Comparison of ENCODE assay signal across 13 cellular contexts in genomic region chr1:84300501-84300900, GRCh38. TPM values are rescaled to one million over a fixed set of nuclear protein-coding genes. Genes with fewer than 3 reads are reported as not detected.
DNase-seq lines count a peak whose midpoint lies in the region; ATAC-seq and TF ChIP-seq lines count a peak whose summit lies in the region.
"Had no signal": no experiment of that assay in that cellular context is flagged by ENCODE, and none has a peak within 500 bp of the region (broad histone marks: within the 10 kb centered on the region; RNA-seq: fewer than 3 reads in every experiment).

No MANE protein-coding gene starts in this region.

- CTCF ChIA-PET in activated CD8-positive, alpha-beta T cell treated with anti-CD3 and anti-CD28 coated beads for 36 hours (lab: Charles Lee), result interaction anchor here (0.9 to 1.2 kb wide), 3 partner anchors 33 to 155 kb away, joined by 3 read pairs; no protein-coding TSS in a partner anchor
- CTCF ChIA-PET in activated CD8-positive, alpha-beta T cell treated with anti-CD3 and anti-CD28 coated beads, Interleukin-2, amount 10 ng/mL, durations not matched to agents 7 days and 5 days (lab: Charles Lee), result interaction anchor here (1.2 to 3.4 kb wide), 2 partner anchors 133 to 157 kb away, joined by 4 to 15 read pairs; partner anchors contain the start of gene PRKACB
- CTCF ChIA-PET in mammary epithelial cell (lab: Charles Lee; ENCODE audit: low non-redundant PET), result no interaction called here

- H3K27ac ChIP-seq in mammary epithelial cell (ENCODE audit: insufficient read depth, low read depth, low read length), result no peak overlapping the region

- ATAC-seq in activated CD8-positive, alpha-beta T cell treated with anti-CD3 and anti-CD28 coated beads for 36 hours, result no peak
- ATAC-seq in activated CD8-positive, alpha-beta T cell treated with anti-CD3 and anti-CD28 coated beads, Interleukin-2, amount 10 ng/mL, durations not matched to agents 7 days and 5 days, result no peak
- ATAC-seq in GM21619 (IDR thresholded peaks at IDR 0.05; ENCODE audit: unreplicated experiment), result no peak
- no peak for ATAC-seq in HG02938 (IDR thresholded peaks at IDR 0.05; ENCODE audit: unreplicated experiment)
- ATAC-seq: activated CD4-positive, alpha-beta T cell treated with anti-CD3 and anti-CD28 coated beads for 36 hours; esophagus mucosa had no signal

- no peaks in the 10 kb centered on the region for H3K79me2 ChIP-seq in mammary epithelial cell (ENCODE audit: insufficient read depth, low read length)

- WGBS in mammary epithelial cell (ENCODE audit: low coverage, missing lambda C conversion rate), result 50% methylated on average over 1 of the region's 1 CpG

- H4K20me1 ChIP-seq in mammary epithelial cell (ENCODE audit: insufficient read depth, low read length), result no peaks in the 10 kb centered on the region

- no peak overlapping the region for H3K9ac ChIP-seq in mammary epithelial cell (ENCODE audit: insufficient read depth, low read length)

- H3K4me1 Mint-ChIP-seq in activated CD8-positive, alpha-beta T cell treated with anti-CD3 and anti-CD28 coated beads for 36 hours (ENCODE audit: low read depth), result peaks cover 45% of the 10 kb centered on the region
- peaks cover 44% of the 10 kb centered on the region for H3K4me1 Mint-ChIP-seq in activated CD8-positive, alpha-beta T cell treated with anti-CD3 and anti-CD28 coated beads, Interleukin-2, amount 10 ng/mL, durations not matched to agents 7 days and 5 days (ENCODE audit: low read depth)
- H3K4me1 Mint-ChIP-seq in nephron progenitor cell, result peaks cover 73% of the 10 kb centered on the region
- peaks cover 53% of the 10 kb centered on the region for H3K4me1 Mint-ChIP-seq in type B pancreatic cell (ENCODE audit: unreplicated experiment)

- H3K36me3 Mint-ChIP-seq in activated CD8-positive, alpha-beta T cell treated with anti-CD3 and anti-CD28 coated beads for 36 hours (ENCODE audit: low read depth), result no peaks in the 10 kb centered on the region
- H3K36me3 Mint-ChIP-seq in activated CD8-positive, alpha-beta T cell treated with anti-CD3 and anti-CD28 coated beads, Interleukin-2, amount 10 ng/mL, durations not matched to agents 7 days and 5 days (ENCODE audit: low read depth), result no peaks in the 10 kb centered on the region
- H3K36me3 Mint-ChIP-seq in nephron progenitor cell (ENCODE audit: low read depth) (peaks cover 22% of the 10 kb centered on the region), type B pancreatic cell (peaks cover 5% of the 10 kb centered on the region)

- peaks cover 37% of the 10 kb centered on the region for H3K4me1 ChIP-seq in mammary epithelial cell (ENCODE audit: insufficient read depth, low read length)

- H3K27ac Mint-ChIP-seq in activated CD8-positive, alpha-beta T cell treated with anti-CD3 and anti-CD28 coated beads for 36 hours, result no peak overlapping the region
- H3K27ac Mint-ChIP-seq in activated CD8-positive, alpha-beta T cell treated with anti-CD3 and anti-CD28 coated beads, Interleukin-2, amount 10 ng/mL, durations not matched to agents 7 days and 5 days, result no peak overlapping the region
- H3K27ac Mint-ChIP-seq in nephron progenitor cell, result peak overlapping the region; percentile 41
- H3K27ac Mint-ChIP-seq in type B pancreatic cell, result no peak overlapping the region
- H3K27ac Mint-ChIP-seq: activated CD4-positive, alpha-beta T cell treated with anti-CD3 and anti-CD28 coated beads for 36 hours; H9 had no signal

- no peak overlapping the region for H3K4me3 ChIP-seq in mammary epithelial cell (replicated peaks in 1 of 3; ENCODE audit: insufficient read depth in 1 of 3, low read depth in 2 of 3, low read length in 3 of 3)
- H3K4me3 ChIP-seq: mucosa of descending colon had no signal

- H3K36me3 ChIP-seq in mammary epithelial cell (ENCODE audit: insufficient read depth, low read length), result no peaks in the 10 kb centered on the region

- H3K4me3 Mint-ChIP-seq in activated CD8-positive, alpha-beta T cell treated with anti-CD3 and anti-CD28 coated beads for 36 hours, result peak overlapping the region; percentile 69
- no peak overlapping the region for H3K4me3 Mint-ChIP-seq in activated CD8-positive, alpha-beta T cell treated with anti-CD3 and anti-CD28 coated beads, Interleukin-2, amount 10 ng/mL, durations not matched to agents 7 days and 5 days
- H3K4me3 Mint-ChIP-seq in nephron progenitor cell, result peak overlapping the region; percentile 78
- peak overlapping the region; percentile 89 for H3K4me3 Mint-ChIP-seq in type B pancreatic cell

- POLR2A ChIA-PET in activated CD8-positive, alpha-beta T cell treated with anti-CD3 and anti-CD28 coated beads for 36 hours (lab: Charles Lee), result no interaction called here
- POLR2A ChIA-PET in activated CD8-positive, alpha-beta T cell treated with anti-CD3 and anti-CD28 coated beads, Interleukin-2, amount 10 ng/mL, durations not matched to agents 7 days and 5 days (lab: Charles Lee), result interaction anchor here (2.4 kb wide), 1 partner anchor 156 kb away, joined by 14 read pairs; the partner anchor contains the start of gene PRKACB

- intact Hi-C loops in activated CD8-positive, alpha-beta T cell treated with anti-CD3 and anti-CD28 coated beads for 36 hours (cut with micrococcal nuclease), result no loop called here
- intact Hi-C loops in mammary epithelial cell (cut with micrococcal nuclease), result no loop called here

- no peak for TF ChIP-seq CTCF in activated CD8-positive, alpha-beta T cell treated with anti-CD3 and anti-CD28 coated beads for 36 hours (IDR thresholded peaks at IDR 0.05)
- TF ChIP-seq CTCF in mammary epithelial cell (conservative IDR thresholded peaks at IDR 0.05 in 1 of 2, IDR thresholded peaks at IDR 0.05 in 1 of 2; ENCODE audit: extremely low read depth in 1 of 2, insufficient read depth in 1 of 2, low read depth in 1 of 2, low read length in 2 of 2), result no peak
- no peak for TF ChIP-seq CTCF in nephron progenitor cell (IDR thresholded peaks at IDR 0.05)
- TF ChIP-seq CTCF in type B pancreatic cell (conservative IDR thresholded peaks at IDR 0.05), result no peak

- in situ Hi-C loops in mammary epithelial cell (cut with MboI; ENCODE audit: low sequenced_read_pairs in 2 of 2), result no loop called here

- DNase-seq in activated CD8-positive, alpha-beta T cell treated with anti-CD3 and anti-CD28 coated beads for 36 hours, result no peak
- no peak for DNase-seq in activated CD8-positive, alpha-beta T cell treated with anti-CD3 and anti-CD28 coated beads, Interleukin-2, amount 10 ng/mL, durations not matched to agents 7 days and 5 days
- no peak for DNase-seq in mammary epithelial cell
- DNase-seq in nephron progenitor cell, result no peak
- DNase-seq in type B pancreatic cell (ENCODE audit: extremely low spot score, unreplicated experiment), result no peak
- no peak for DNase-seq in GOT3 (lab: John Stamatoyannopoulos, UW)
- DNase-seq: activated CD4-positive, alpha-beta T cell treated with anti-CD3 and anti-CD28 coated beads for 36 hours; H9; mucosa of descending colon; NCI-H1417 treated with DMSO at 0.1 percent for 48 hours had no signal

- H3K27me3 ChIP-seq in mammary epithelial cell (ENCODE audit: insufficient read depth, low read length), result no peaks in the 10 kb centered on the region

- H2AFZ ChIP-seq in mammary epithelial cell (ENCODE audit: low read depth, low read length), result peak overlapping the region; percentile 43

- no peaks in the 10 kb centered on the region for H3K9me3 ChIP-seq in mammary epithelial cell (replicated peaks; ENCODE audit: insufficient read depth, low read length)

- no peaks in the 10 kb centered on the region for H3K9me3 Mint-ChIP-seq in activated CD8-positive, alpha-beta T cell treated with anti-CD3 and anti-CD28 coated beads for 36 hours
- no peaks in the 10 kb centered on the region for H3K9me3 Mint-ChIP-seq in activated CD8-positive, alpha-beta T cell treated with anti-CD3 and anti-CD28 coated beads, Interleukin-2, amount 10 ng/mL, durations not matched to agents 7 days and 5 days (ENCODE audit: insufficient read depth)
- H3K9me3 Mint-ChIP-seq in nephron progenitor cell, result peaks cover 22% of the 10 kb centered on the region
- H3K9me3 Mint-ChIP-seq in type B pancreatic cell, result peaks cover 3% of the 10 kb centered on the region

- dilution Hi-C loops in mammary epithelial cell (cut with HindIII; ENCODE audit: low sequenced_read_pairs), result no loop called here

- no TSS peak for BruUV-seq in mammary epithelial cell (replicated peaks; lab: Mats Ljungman, UMichigan)

- H3K4me2 ChIP-seq in mammary epithelial cell (ENCODE audit: insufficient read depth, low read depth, low read length), result peak overlapping the region; percentile 80

- peaks cover 3% of the 10 kb centered on the region for H3K27me3 Mint-ChIP-seq in activated CD8-positive, alpha-beta T cell treated with anti-CD3 and anti-CD28 coated beads for 36 hours
- peaks cover 2% of the 10 kb centered on the region for H3K27me3 Mint-ChIP-seq in activated CD8-positive, alpha-beta T cell treated with anti-CD3 and anti-CD28 coated beads, Interleukin-2, amount 10 ng/mL, durations not matched to agents 7 days and 5 days (ENCODE audit: low read depth)
- H3K27me3 Mint-ChIP-seq in nephron progenitor cell (ENCODE audit: low read depth, poor library complexity) (peaks cover 6% of the 10 kb centered on the region), type B pancreatic cell (no peaks in the 10 kb centered on the region)

RNA-seq across cellular contexts. Expression of gene SAMD13, which starts 1.0 kb away (rescaled TPM):
- 1 to 10 TPM in 1 of 2 experiments, under 1 TPM in 1; 0.67 to 1.2 TPM for total RNA-seq in activated CD8-positive, alpha-beta T cell treated with anti-CD3 and anti-CD28 coated beads for 36 hours
- total RNA-seq in activated CD8-positive, alpha-beta T cell treated with anti-CD3 and anti-CD28 coated beads, Interleukin-2, amount 10 ng/mL, durations not matched to agents 7 days and 5 days, result under 1 TPM in 1 of 2 experiments, not detected in 1; 0.29 TPM
- total RNA-seq in mammary epithelial cell (under 1 TPM; 0.33 to 0.80 TPM), type B pancreatic cell (ENCODE audit: low replicate concordance) (3.6 and 6.0 TPM in 2 replicates)
- polyA plus RNA-seq in mammary epithelial cell, result 0.35 TPM
- polyA minus RNA-seq in mammary epithelial cell, result not detected
